Comparison of ENCODE assay signal across 1 cellular context in genomic region chr22:49918911-49919881, GRCh38.
TF ChIP-seq lines count a peak whose summit lies in the region.

No MANE protein-coding gene starts in this region.

TF ChIP-seq in GM23338, 12 proteins besides CTCF, POLR2A, EP300 and RAD21 (continued from another document):
- TF ChIP-seq, protein P1, sequence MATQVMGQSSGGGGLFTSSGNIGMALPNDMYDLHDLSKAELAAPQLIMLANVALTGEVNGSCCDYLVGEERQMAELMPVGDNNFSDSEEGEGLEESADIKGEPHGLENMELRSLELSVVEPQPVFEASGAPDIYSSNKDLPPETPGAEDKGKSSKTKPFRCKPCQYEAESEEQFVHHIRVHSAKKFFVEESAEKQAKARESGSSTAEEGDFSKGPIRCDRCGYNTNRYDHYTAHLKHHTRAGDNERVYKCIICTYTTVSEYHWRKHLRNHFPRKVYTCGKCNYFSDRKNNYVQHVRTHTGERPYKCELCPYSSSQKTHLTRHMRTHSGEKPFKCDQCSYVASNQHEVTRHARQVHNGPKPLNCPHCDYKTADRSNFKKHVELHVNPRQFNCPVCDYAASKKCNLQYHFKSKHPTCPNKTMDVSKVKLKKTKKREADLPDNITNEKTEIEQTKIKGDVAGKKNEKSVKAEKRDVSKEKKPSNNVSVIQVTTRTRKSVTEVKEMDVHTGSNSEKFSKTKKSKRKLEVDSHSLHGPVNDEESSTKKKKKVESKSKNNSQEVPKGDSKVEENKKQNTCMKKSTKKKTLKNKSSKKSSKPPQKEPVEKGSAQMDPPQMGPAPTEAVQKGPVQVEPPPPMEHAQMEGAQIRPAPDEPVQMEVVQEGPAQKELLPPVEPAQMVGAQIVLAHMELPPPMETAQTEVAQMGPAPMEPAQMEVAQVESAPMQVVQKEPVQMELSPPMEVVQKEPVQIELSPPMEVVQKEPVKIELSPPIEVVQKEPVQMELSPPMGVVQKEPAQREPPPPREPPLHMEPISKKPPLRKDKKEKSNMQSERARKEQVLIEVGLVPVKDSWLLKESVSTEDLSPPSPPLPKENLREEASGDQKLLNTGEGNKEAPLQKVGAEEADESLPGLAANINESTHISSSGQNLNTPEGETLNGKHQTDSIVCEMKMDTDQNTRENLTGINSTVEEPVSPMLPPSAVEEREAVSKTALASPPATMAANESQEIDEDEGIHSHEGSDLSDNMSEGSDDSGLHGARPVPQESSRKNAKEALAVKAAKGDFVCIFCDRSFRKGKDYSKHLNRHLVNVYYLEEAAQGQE (IDR thresholded peaks at IDR 0.05; ENCODE audit: unreplicated experiment): no peak
- TF ChIP-seq JUNB (IDR thresholded peaks at IDR 0.05; ENCODE audit: unreplicated experiment): no peak
- no peak for TF ChIP-seq EZH2phosphoT487 (IDR thresholded peaks at IDR 0.05; ENCODE audit: unreplicated experiment)
- TF ChIP-seq EZH2 (IDR thresholded peaks at IDR 0.05; ENCODE audit: low read depth, unreplicated experiment): no peak
- no peak for TF ChIP-seq NANOG (IDR thresholded peaks at IDR 0.05; ENCODE audit: borderline replicate concordance)
